ENCODE assay signal across 8 cellular contexts in genomic region chr16:88811600-88811849, GRCh38. TPM values are rescaled to one million over a fixed set of nuclear protein-coding genes. Genes with fewer than 3 reads are reported as not detected.
DNase-seq lines count a peak whose midpoint lies in the region; ATAC-seq and TF ChIP-seq lines count a peak whose summit lies in the region.

No MANE protein-coding gene starts in this region.

- H3K27me3 Mint-ChIP-seq in CD14-positive monocyte (ENCODE audit: low read depth in 3 of 3) = peaks cover 0 to 2% (median 0%) of the 10 kb centered on the region in 3 donors

- TF ChIP-seq CTCF in CD14-positive monocyte (IDR thresholded peaks at IDR 0.05) (no peak), WI38 (IDR thresholded peaks at IDR 0.05; ENCODE audit: low read depth, low read length) (no peak)

- DNase-seq in CD14-positive monocyte (ENCODE audit: low spot score) = no peak
- DNase-seq in substantia nigra (lab: John Stamatoyannopoulos, UW) = peak in 2 of 49 donors; percentile 88 to 96
- DNase-seq in cortex of kidney (lab: John Stamatoyannopoulos, UW) = no peak
- no peak for DNase-seq in posterior cingulate gyrus
- no peak for DNase-seq in ureter (ENCODE audit: low spot score)

- peak; percentile 15 for ATAC-seq in GM21737 (IDR thresholded peaks at IDR 0.05; ENCODE audit: unreplicated experiment)

- H3K4me3 Mint-ChIP-seq in CD14-positive monocyte = peak overlapping the region; percentile 82 to 91

- H3K9me3 Mint-ChIP-seq in CD14-positive monocyte = no peaks in the 10 kb centered on the region

- H3K27ac ChIP-seq in substantia nigra (ENCODE audit: low read depth, low read length, poor library complexity, severe bottlenecking) = peak overlapping the region; percentile 84

- peaks cover 28% of the 10 kb centered on the region for H3K4me1 Mint-ChIP-seq in CD14-positive monocyte

- intact Hi-C loops in CD14-positive monocyte (cut with micrococcal nuclease) = loop anchor here in 1 of 2 donors (10.0 kb wide), 1 partner anchor 403 kb away; the partner anchor contains the start of gene ZNF778
- intact Hi-C loops in posterior cingulate gyrus (cut with DNase I) = loop anchor here (1.0 to 2.0 kb wide), 2 partner anchors 8 to 45 kb away; partner anchors contain the start of genes CDT1, GALNS and TRAPPC2L

- H3K4me3 ChIP-seq in WI38 (ENCODE audit: low read depth, low read length) (peak overlapping the region; percentile 65), iPS-11a (ENCODE audit: low read depth, low read length) (peak overlapping the region; percentile 74)

- peak overlapping the region; percentile 73 to 92 (median 88) for H3K27ac Mint-ChIP-seq in CD14-positive monocyte

- peaks cover 19 to 27% of the 10 kb centered on the region in 2 donors for H3K36me3 Mint-ChIP-seq in CD14-positive monocyte

RNA-seq across cellular contexts. Expression of gene APRT, which starts 0.2 kb away (rescaled TPM):
- polyA plus RNA-seq in CD14-positive monocyte = 100 to 1,000 TPM; 233 to 307 TPM
- 152 TPM for total RNA-seq in ureter

RNA-seq across cellular contexts. Expression of gene CDT1, which starts 7.9 kb away (rescaled TPM):
- polyA plus RNA-seq in CD14-positive monocyte = under 1 TPM; 0.07 to 0.24 TPM
- 2.1 TPM for total RNA-seq in ureter

RNA-seq across cellular contexts. Expression of gene PIEZO1, which starts 26.5 kb away (rescaled TPM):
- polyA plus RNA-seq in CD14-positive monocyte = 10 to 100 TPM; 10.2 to 15.0 TPM
- total RNA-seq in ureter = 144 TPM

RNA-seq across cellular contexts. Expression of gene GALNS, which starts 45.2 kb away (rescaled TPM):
- 10 to 100 TPM; 20.2 to 32.2 TPM for polyA plus RNA-seq in CD14-positive monocyte
- 44.4 TPM for total RNA-seq in ureter

RNA-seq across cellular contexts. Expression of gene TRAPPC2L, which starts 45.4 kb away (rescaled TPM):
- polyA plus RNA-seq in CD14-positive monocyte = 10 to 100 TPM; 82.4 to 89.3 TPM
- total RNA-seq in ureter = 55.3 TPM
